Comparison of ENCODE assay signal across 10 cellular contexts in genomic region chr10:125148021-125148439, GRCh38. TPM values are rescaled to one million over a fixed set of nuclear protein-coding genes. Genes with fewer than 3 reads are reported as not detected.
DNase-seq lines count a peak whose midpoint lies in the region; ATAC-seq, FAIRE-seq and TF ChIP-seq lines count a peak whose summit lies in the region.
"Had no signal": no experiment of that assay in that cellular context is flagged by ENCODE, and none has a peak within 500 bp of the region (broad histone marks: within the 10 kb centered on the region; RNA-seq: fewer than 3 reads in every experiment).

No MANE protein-coding gene starts in this region.

- H4K20me1 ChIP-seq in keratinocyte (ENCODE audit: control insufficient read depth, extremely low read depth, insufficient read depth, low read length): peaks cover 19% of the 10 kb centered on the region

- TF ChIP-seq CTCF in keratinocyte (optimal IDR thresholded peaks at IDR 0.05 in 1 of 3, IDR thresholded peaks at IDR 0.05 in 1 of 3, conservative IDR thresholded peaks at IDR 0.05 in 1 of 3; ENCODE audit: extremely low read depth in 1 of 3, insufficient read depth in 2 of 3, low read length in 3 of 3): no peak
- no peak for TF ChIP-seq CTCF in testis (IDR thresholded peaks at IDR 0.05)

- H3K9me1 ChIP-seq in keratinocyte (ENCODE audit: control insufficient read depth, extremely low read depth, insufficient read depth, low read length): peaks cover 6% of the 10 kb centered on the region

- H3K9ac ChIP-seq in keratinocyte (ENCODE audit: control insufficient read depth, extremely low read depth, insufficient read depth, low read length): peak overlapping the region; percentile 79

- H3K4me3 ChIP-seq in keratinocyte (ENCODE audit: control insufficient read depth in 2 of 3, extremely low read depth in 1 of 3, insufficient read depth in 2 of 3, low read depth in 1 of 3, low read length in 3 of 3) (peak overlapping the region in 1 of 3 experiments; percentile 16), testis (no peak overlapping the region)

- H3K4me1 ChIP-seq in keratinocyte (ENCODE audit: control insufficient read depth, extremely low read depth, insufficient read depth, low read length) (peaks cover 72% of the 10 kb centered on the region), testis (peaks cover 83% of the 10 kb centered on the region)

- no peak for FAIRE-seq in keratinocyte (lab: Jason Lieb, UNC)
- FAIRE-seq: A204.1 had no signal

- H3K27ac ChIP-seq in keratinocyte (ENCODE audit: control insufficient read depth, insufficient read depth, low read length) (peak overlapping the region; percentile 94), testis (peak overlapping the region; percentile 46 to 56)

- no peak for ATAC-seq in HG03521 (IDR thresholded peaks at IDR 0.05; ENCODE audit: unreplicated experiment)

- TF ChIP-seq POLR2A in testis (IDR thresholded peaks at IDR 0.05): no peak

- no peaks in the 10 kb centered on the region for H3K27me3 ChIP-seq in keratinocyte (ENCODE audit: control insufficient read depth, extremely low read depth, insufficient read depth, low read length)
- no peaks in the 10 kb centered on the region for H3K27me3 ChIP-seq in testis

- 52 to 63% methylated on average over 7 of the region's 7 CpGs for WGBS in testis, 2 donors

- dilution Hi-C loops in keratinocyte (cut with MboI; ENCODE audit: extremely low pct_ligation_motif_present, low sequenced_read_pairs): no loop called here

- DNase-seq in DMS79 treated with DMSO at 0.1 percent for 48 hours (lab: John Stamatoyannopoulos, UW) (peak; percentile 20), DMS79 (lab: John Stamatoyannopoulos, UW) (no peak), astrocyte of the hippocampus (ENCODE audit: low read depth, low spot score) (peak; percentile 76), keratinocyte (ENCODE audit: low read depth, low spot score) (no peak), testis (no peak), dermis blood vessel endothelial cell (no peak), NCI-H1105 treated with DMSO at 0.1 percent for 48 hours (lab: John Stamatoyannopoulos, UW) (no peak)
- DNase-seq: activated naive CD4-positive, alpha-beta T cell treated with anti-CD3 and anti-CD28 coated beads, Interleukin-2, amount 10 ng/mL, durations not matched to agents 7 days and 5 days had no signal

- no peak overlapping the region for H2AFZ ChIP-seq in keratinocyte (ENCODE audit: control insufficient read depth, low read length)

- H3K79me2 ChIP-seq in keratinocyte (ENCODE audit: control insufficient read depth, insufficient read depth, low read length): peaks cover 93% of the 10 kb centered on the region

- peak overlapping the region; percentile 71 for H3K4me2 ChIP-seq in keratinocyte (ENCODE audit: control insufficient read depth, extremely low read depth, insufficient read depth, low read depth, low read length)

- H3K36me3 ChIP-seq in keratinocyte (ENCODE audit: control insufficient read depth in 2 of 2, extremely low read depth in 1 of 2, insufficient read depth in 2 of 2, low read length in 2 of 2) (peaks cover 6 to 15% of the 10 kb centered on the region in 2 experiments), testis (ENCODE audit: low read depth, missing control alignments) (no peaks in the 10 kb centered on the region)

- intact Hi-C loops in testis (cut with DNase I; ENCODE audit: low total_unique reads): no loop called here

- no peaks in the 10 kb centered on the region for H3K9me3 ChIP-seq in keratinocyte (ENCODE audit: control insufficient read depth, low read depth, low read length)
- no peaks in the 10 kb centered on the region for H3K9me3 ChIP-seq in testis

RNA-seq across cellular contexts. Expression of gene CTBP2, which starts 12.3 kb away (rescaled TPM):
- polyA plus RNA-seq in keratinocyte (64.4 to 116 TPM (median 76.0 TPM) in 3 replicates), testis (ENCODE audit: insufficient read depth, low read depth, low replicate concordance) (52.4 TPM)
- 23.8 TPM for polyA plus RNA-seq in keratinocyte (2011; ENCODE audit: low read depth)
- polyA plus RNA-seq in keratinocyte (2011; cell fraction: cytosol; rRNA removed): 65.8 and 80.6 TPM in 2 replicates
- 92.7 and 95.9 TPM in 2 replicates for polyA plus RNA-seq in keratinocyte (2011; cell fraction: nucleus; rRNA removed)
- 37.8 and 86.0 TPM in 2 replicates for polyA plus RNA-seq in keratinocyte (2012; ENCODE audit: low replicate concordance)
- 78.7 to 223 TPM (median 113 TPM) in 3 replicates for polyA minus RNA-seq in keratinocyte
- 139 TPM for polyA minus RNA-seq in keratinocyte (2011; cell fraction: cytosol; rRNA and poly(A)+ RNA removed)
- polyA minus RNA-seq in keratinocyte (2011; cell fraction: nucleus; rRNA and poly(A)+ RNA removed): 72.5 and 86.6 TPM in 2 replicates
- total RNA-seq in testis (10 to 100 TPM; 44.7 to 79.5 TPM), dermis blood vessel endothelial cell (112 and 148 TPM in 2 replicates)

Comparison
In these comparisons a context has a peak if more than half of its experiments do, and no peak if none do; other contexts are left out.
1. DNase-seq: peak in DMS79 treated with DMSO at 0.1 percent for 48 hours (single experiment) and astrocyte of the hippocampus (single experiment); none in DMS79 (single experiment), keratinocyte (single experiment), testis (single experiment), dermis blood vessel endothelial cell (single experiment) and NCI-H1105 treated with DMSO at 0.1 percent for 48 hours (single experiment).